ENCODE assay signal across 8 cellular contexts in the genomic region with DNA sequence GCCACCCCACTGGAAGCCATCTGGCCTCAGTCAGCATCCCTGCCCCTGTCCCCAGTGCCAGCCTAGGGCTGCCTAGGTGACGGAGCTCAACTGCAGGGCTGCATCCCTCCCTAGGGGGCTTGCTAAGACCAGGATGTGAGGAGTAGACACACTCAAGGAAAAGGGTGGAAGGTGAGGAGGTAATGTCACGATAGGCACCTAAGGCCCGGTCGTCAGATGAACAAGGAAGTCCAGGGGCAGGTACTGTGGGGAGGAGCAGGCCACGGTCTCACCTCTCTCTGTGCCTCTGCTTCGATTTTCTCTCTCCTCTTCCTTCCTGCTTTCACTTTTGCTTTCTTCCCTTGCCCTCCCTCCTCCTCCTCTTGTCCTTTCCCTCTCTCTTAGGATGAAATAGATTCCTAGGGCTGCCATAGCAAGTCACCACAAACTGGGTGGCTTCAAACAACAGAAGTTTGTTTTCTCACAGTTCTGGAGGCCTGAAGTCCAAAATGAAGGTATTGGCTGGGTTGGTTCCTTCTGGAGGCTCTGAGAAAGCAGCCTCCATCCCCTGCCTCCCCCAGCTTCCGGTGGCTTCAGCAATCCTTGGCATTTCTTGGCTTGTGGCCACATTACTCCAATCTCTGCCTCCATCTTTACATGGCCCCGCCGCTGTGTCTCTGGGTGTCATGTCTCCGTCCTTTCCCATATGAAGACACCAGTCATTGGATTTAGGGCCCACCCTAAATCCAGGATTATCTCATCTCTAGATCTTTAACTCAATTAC.
A peak's percentile ranks its signal among the peaks of the same experiment; 100 is the strongest.
DNase-seq lines count a peak whose midpoint lies in the region; ATAC-seq and TF ChIP-seq lines count a peak whose summit lies in the region.
"Had no signal": no experiment of that assay in that cellular context is flagged by ENCODE, and none has a peak within 500 bp of the region (broad histone marks: within the 10 kb centered on the region; RNA-seq: fewer than 3 reads in every experiment).

No MANE protein-coding gene starts in this region.

- H3K36me3 Mint-ChIP-seq in activated naive CD8-positive, alpha-beta T cell treated with anti-CD3 and anti-CD28 coated beads for 36 hours = no peaks in the 10 kb centered on the region
- H3K36me3 Mint-ChIP-seq in natural killer cell = no peaks in the 10 kb centered on the region

- DNase-seq in GM12865 (ENCODE audit: low read depth) = peak; percentile 18
- peak; percentile 65 for DNase-seq in NCI-H1694 treated with DMSO at 0.1 percent for 48 hours (lab: John Stamatoyannopoulos, UW)
- peak; percentile 4 for DNase-seq in activated naive CD8-positive, alpha-beta T cell treated with anti-CD3 and anti-CD28 coated beads for 36 hours
- DNase-seq in natural killer cell = no peak
- DNase-seq in activated gamma-delta T cell treated with Interleukin-2 at 50 U/mL for 16 hours = no peak
- no peak for DNase-seq in sciatic nerve (ENCODE audit: low spot score)
- no peak for DNase-seq in caudate nucleus (lab: John Stamatoyannopoulos, UW)
- DNase-seq: stimulated activated CD4-positive, alpha-beta T cell treated with anti-CD3 and anti-CD28 coated beads, Interleukin-2, amount 100 ng/mL, for 48 hours had no signal

- TF ChIP-seq CTCF in GM12865 (IDR thresholded peaks at IDR 0.05; ENCODE audit: insufficient read depth, low read depth, low read length, missing control alignments) (no peak), natural killer cell (IDR thresholded peaks at IDR 0.05) (no peak)

- peaks cover 2% of the 10 kb centered on the region for H3K9me3 Mint-ChIP-seq in activated naive CD8-positive, alpha-beta T cell treated with anti-CD3 and anti-CD28 coated beads for 36 hours
- no peaks in the 10 kb centered on the region for H3K9me3 Mint-ChIP-seq in natural killer cell

- H3K27ac ChIP-seq in caudate nucleus (ENCODE audit: low read depth, low read length) = no peak overlapping the region

- intact Hi-C loops in natural killer cell (cut with micrococcal nuclease) (no loop called here), sciatic nerve (cut with DNase I) (no loop called here)

- H3K27me3 Mint-ChIP-seq in activated naive CD8-positive, alpha-beta T cell treated with anti-CD3 and anti-CD28 coated beads for 36 hours = no peaks in the 10 kb centered on the region
- H3K27me3 Mint-ChIP-seq in natural killer cell (ENCODE audit: low read depth in 2 of 2) = no peaks in the 10 kb centered on the region

- peaks cover 10% of the 10 kb centered on the region for H3K4me1 Mint-ChIP-seq in activated naive CD8-positive, alpha-beta T cell treated with anti-CD3 and anti-CD28 coated beads for 36 hours
- peaks cover 10 to 15% of the 10 kb centered on the region in 2 donors for H3K4me1 Mint-ChIP-seq in natural killer cell

- peak overlapping the region; percentile 69 for H3K27ac Mint-ChIP-seq in activated naive CD8-positive, alpha-beta T cell treated with anti-CD3 and anti-CD28 coated beads for 36 hours
- H3K27ac Mint-ChIP-seq in natural killer cell = peak overlapping the region in 1 of 2 donors; percentile 51

- peak overlapping the region; percentile 54 for H3K4me3 Mint-ChIP-seq in activated naive CD8-positive, alpha-beta T cell treated with anti-CD3 and anti-CD28 coated beads for 36 hours
- peak overlapping the region; percentile 50 for H3K4me3 Mint-ChIP-seq in natural killer cell

- ATAC-seq in natural killer cell = no peak
- no peak for ATAC-seq in sciatic nerve

- H3K4me3 ChIP-seq in GM12865 (ENCODE audit: low read depth, low read length) = no peak overlapping the region

Comparison
In these comparisons a context has a peak if more than half of its experiments do, and no peak if none do; other contexts are left out.
1. DNase-seq: peak in GM12865 (single experiment), NCI-H1694 treated with DMSO at 0.1 percent for 48 hours (single experiment) and activated naive CD8-positive, alpha-beta T cell treated with anti-CD3 and anti-CD28 coated beads for 36 hours (single experiment); none in natural killer cell (single experiment), activated gamma-delta T cell treated with Interleukin-2 at 50 U/mL for 16 hours (single experiment), sciatic nerve (single experiment) and caudate nucleus (0 of 61).